In the genomic region with DNA sequence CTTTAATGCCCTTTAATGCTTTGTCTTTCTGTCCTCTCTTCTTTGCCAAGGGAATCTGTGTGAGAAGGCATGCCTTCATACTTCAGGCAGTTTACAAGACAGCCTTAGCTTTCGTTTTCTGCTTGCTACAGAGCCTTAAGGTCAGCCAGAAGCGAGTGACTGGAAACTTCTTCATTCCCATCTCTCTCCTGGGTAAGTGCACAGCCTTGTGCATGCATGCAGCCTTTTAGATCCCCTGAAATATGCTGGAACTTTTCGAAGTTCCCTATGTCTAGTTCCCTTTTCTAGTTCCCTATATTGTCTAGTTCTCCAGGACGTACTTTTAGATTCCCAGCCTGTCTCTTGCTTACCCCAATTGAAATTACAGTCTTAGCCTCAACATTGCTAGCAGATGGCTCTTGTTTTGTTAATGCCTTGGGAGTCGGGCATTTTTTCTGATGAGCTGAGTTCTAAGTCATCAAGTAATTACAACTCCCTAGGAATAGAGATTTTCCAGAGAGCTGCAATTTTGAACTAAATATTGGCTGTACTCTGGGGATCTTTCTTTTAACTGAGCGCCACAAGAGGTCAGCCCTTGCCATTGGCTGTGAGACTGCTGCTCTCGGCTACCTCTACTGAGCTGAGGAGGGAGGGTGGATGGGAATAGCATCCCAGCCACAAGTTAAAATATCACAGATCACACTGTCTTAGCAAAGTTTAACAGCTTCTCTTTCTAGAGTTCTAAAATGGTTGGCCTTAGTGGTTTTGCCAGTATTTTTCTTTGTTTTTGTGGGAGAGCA, we compare ENCODE assay signal across 8 cellular contexts. TPM values are rescaled to one million over a fixed set of nuclear protein-coding genes. Genes with fewer than 3 reads are reported as not detected.
A peak's percentile ranks its signal among the peaks of the same experiment; 100 is the strongest.
DNase-seq lines count a peak whose midpoint lies in the region; ATAC-seq and TF ChIP-seq lines count a peak whose summit lies in the region.

No MANE protein-coding gene starts in this region.

- H3K9me3 ChIP-seq in Loucy (ENCODE audit: insufficient read depth, low read depth, low read length) (no peaks in the 10 kb centered on the region; the same call in 1 of the 2 replicates), skeletal muscle tissue (ENCODE audit: control insufficient read depth in 3 of 3, low read length in 3 of 3) (no peaks in the 10 kb centered on the region)

- ATAC-seq in HG02885 (IDR thresholded peaks at IDR 0.05; ENCODE audit: poor library complexity, unreplicated experiment) = no peak

- H3K27ac ChIP-seq in skeletal muscle tissue (ENCODE audit: low read depth, low read length) = peak overlapping the region; percentile 64

- DNase-seq in NOMO-1 (lab: John Stamatoyannopoulos, UW; ENCODE audit: unreplicated experiment in 2 of 2) (peak; percentile 9 to 55), NOMO-1 treated with dmso at 0.1 percent for 144 hours (lab: John Stamatoyannopoulos, UW; ENCODE audit: unreplicated experiment) (no peak), amniotic epithelial cell (ENCODE audit: low read depth) (peak; percentile 87), hippocampal formation (lab: John Stamatoyannopoulos, UW) (peak; percentile 35 to 73), NCI-H2107 (lab: John Stamatoyannopoulos, UW) (no peak)

- H3K4me3 ChIP-seq in Loucy (ENCODE audit: low read length, poor library complexity, severe bottlenecking) = peak overlapping the region; percentile 53
- peak overlapping the region; percentile 56 to 78 (median 74) for H3K4me3 ChIP-seq in skeletal muscle tissue (ENCODE audit: low read length in 3 of 3)

- TF ChIP-seq CTCF in Loucy (conservative IDR thresholded peaks at IDR 0.05; ENCODE audit: low read length) = peak; percentile 28; the same call in 1 of the 2 replicates

- H3K36me3 ChIP-seq in Loucy (ENCODE audit: insufficient read depth, low read length) (no peaks in the 10 kb centered on the region), skeletal muscle tissue (ENCODE audit: control insufficient read depth in 3 of 3, insufficient read depth in 3 of 3, low read length in 3 of 3) (no peaks in the 10 kb centered on the region)

- H3K9me2 ChIP-seq in Loucy (replicated peaks; ENCODE audit: low read depth, low read length) = no peaks in the 10 kb centered on the region

- H2AFZ ChIP-seq in Loucy (ENCODE audit: low read length) = peak overlapping the region; percentile 80

- peak overlapping the region; percentile 63 for H3K4me2 ChIP-seq in Loucy (ENCODE audit: low read depth, low read length, poor library complexity, severe bottlenecking)

- no peaks in the 10 kb centered on the region for H3K79me2 ChIP-seq in Loucy (ENCODE audit: insufficient read depth, low read length)

- H3F3A ChIP-seq in Loucy (ENCODE audit: low read depth) = no peaks in the 10 kb centered on the region

- H3K27me3 ChIP-seq in Loucy (ENCODE audit: insufficient read depth, low read length, poor library complexity, severe bottlenecking) = no peaks in the 10 kb centered on the region
- no peaks in the 10 kb centered on the region for H3K27me3 ChIP-seq in skeletal muscle tissue (ENCODE audit: control insufficient read depth in 3 of 3, insufficient read depth in 3 of 3, low read length in 3 of 3)

- H3K9ac ChIP-seq in Loucy (ENCODE audit: low read depth, low read length, poor library complexity, severe bottlenecking) = peak overlapping the region; percentile 23
- H3K9ac ChIP-seq in skeletal muscle tissue (ENCODE audit: low read depth in 1 of 3, low read length in 3 of 3) = peak overlapping the region; percentile 33 to 69 (median 61)

- H3K4me1 ChIP-seq in Loucy (ENCODE audit: insufficient read depth, low read length, poor library complexity, severe bottlenecking) (no peaks in the 10 kb centered on the region), skeletal muscle tissue (ENCODE audit: control insufficient read depth in 3 of 3, insufficient read depth in 3 of 3, low read length in 3 of 3) (peaks cover 0 to 4% (median 2%) of the 10 kb centered on the region in 3 donors)

- no peaks in the 10 kb centered on the region for H4K20me1 ChIP-seq in Loucy (ENCODE audit: insufficient read depth, low read length, poor library complexity, severe bottlenecking)

RNA-seq across cellular contexts. Expression of a gene that starts 22.7 kb away (rescaled TPM):
- 7.3 TPM for total RNA-seq in skeletal muscle tissue

RNA-seq across cellular contexts. Expression of a gene that starts 51.3 kb away (rescaled TPM):
- total RNA-seq in skeletal muscle tissue = 40.2 TPM

Comparison
In these comparisons a context has a peak if more than half of its experiments do, and no peak if none do; other contexts are left out.
1. DNase-seq: peak in NOMO-1 (2 of 2), amniotic epithelial cell (single experiment) and hippocampal formation (2 of 2); none in NOMO-1 treated with dmso at 0.1 percent for 144 hours (single experiment) and NCI-H2107 (single experiment).